8 cellular contexts compared by ENCODE assay signal in the genomic region with DNA sequence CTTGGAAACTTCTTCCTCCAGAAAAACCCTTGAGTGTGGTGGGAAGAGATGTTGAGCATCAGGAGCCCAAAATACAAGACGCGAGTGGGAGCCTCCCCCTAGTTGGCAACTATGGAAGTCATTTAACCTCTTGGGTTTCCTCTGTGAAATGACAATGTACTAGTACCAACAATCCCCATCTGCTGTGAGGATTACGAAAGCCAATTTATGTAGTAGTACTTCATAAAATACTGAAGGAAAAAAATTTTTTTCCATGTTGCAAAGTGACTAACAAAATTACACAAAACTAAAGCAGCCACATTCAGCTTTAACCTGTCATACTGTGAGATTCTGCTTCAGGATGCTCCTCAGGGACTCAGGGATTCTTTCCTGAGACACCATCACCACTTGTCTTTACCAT. TPM values are rescaled to one million over a fixed set of nuclear protein-coding genes. Genes with fewer than 3 reads are reported as not detected.
A peak's percentile ranks its signal among the peaks of the same experiment; 100 is the strongest.
DNase-seq lines count a peak whose midpoint lies in the region; TF ChIP-seq lines count a peak whose summit lies in the region.

No MANE protein-coding gene starts in this region.

- no peaks in the 10 kb centered on the region for H3K9me3 ChIP-seq in A673 (ENCODE audit: low read depth, low read length, poor library complexity, severe bottlenecking)
- no peaks in the 10 kb centered on the region for H3K9me3 ChIP-seq in SJSA1 (replicated peaks)
- no peaks in the 10 kb centered on the region for H3K9me3 ChIP-seq in neural progenitor cell (ENCODE audit: low read depth)

- no peaks in the 10 kb centered on the region for H3K27me3 Mint-ChIP-seq in neural progenitor cell (ENCODE audit: insufficient read depth, low read depth)

- H3K4me3 Mint-ChIP-seq in neural progenitor cell = peak overlapping the region; percentile 97

- peaks cover 41% of the 10 kb centered on the region for H3F3A ChIP-seq in neural progenitor cell (ENCODE audit: low read depth)

- H3K36me3 ChIP-seq in A673 (ENCODE audit: insufficient read depth, low read length, poor library complexity, severe bottlenecking) = peaks cover 20% of the 10 kb centered on the region
- H3K36me3 ChIP-seq in SJSA1 = peaks cover 33% of the 10 kb centered on the region
- peaks cover 5% of the 10 kb centered on the region for H3K36me3 ChIP-seq in neural progenitor cell

- peak; percentile 46 for DNase-seq in A673 (ENCODE audit: low spot score)
- DNase-seq in GM12864 (ENCODE audit: low read depth) = no peak
- DNase-seq in SJSA1 (ENCODE audit: low read depth in 1 of 2, low spot score in 2 of 2) = peak in 1 of 2 experiments; percentile 55
- peak; percentile 33 for DNase-seq in epithelial cell of esophagus (ENCODE audit: low read depth)
- peak; percentile 21 for DNase-seq in neural progenitor cell (ENCODE audit: low spot score)
- DNase-seq in hippocampal formation (lab: John Stamatoyannopoulos, UW) = no peak
- DNase-seq in OCI-M2 (lab: John Stamatoyannopoulos, UW; ENCODE audit: unreplicated experiment) = no peak
- no peak for DNase-seq in HuH-7 (ENCODE audit: low spot score)

- H3K27ac Mint-ChIP-seq in neural progenitor cell = no peak overlapping the region

- H3K4me3 ChIP-seq in A673 (ENCODE audit: low read depth, low read length, poor library complexity, severe bottlenecking) (peak overlapping the region; percentile 85), GM12864 (ENCODE audit: low read depth, low read length) (peak overlapping the region; percentile 86), SJSA1 (peak overlapping the region; percentile 93), epithelial cell of esophagus (ENCODE audit: low read length) (peak overlapping the region; percentile 94), neural progenitor cell (peak overlapping the region; percentile 73)

- peak overlapping the region; percentile 87 for H3K27ac ChIP-seq in A673 (ENCODE audit: low read depth, low read length, poor library complexity, severe bottlenecking)
- H3K27ac ChIP-seq in SJSA1 = no peak overlapping the region
- peak overlapping the region; percentile 13 for H3K27ac ChIP-seq in neural progenitor cell

- H3K36me3 Mint-ChIP-seq in neural progenitor cell = peaks cover 13% of the 10 kb centered on the region

- TF ChIP-seq CTCF in A673 (conservative IDR thresholded peaks at IDR 0.05; ENCODE audit: low read depth, low read length) = no peak
- no peak for TF ChIP-seq CTCF in GM12864 (IDR thresholded peaks at IDR 0.05; ENCODE audit: low read depth, low read length, missing control alignments)
- TF ChIP-seq CTCF in epithelial cell of esophagus (IDR thresholded peaks at IDR 0.05; ENCODE audit: insufficient read depth, low read depth, low read length, missing control alignments) = no peak
- no peak for TF ChIP-seq CTCF in neural progenitor cell (IDR thresholded peaks at IDR 0.05)

- peak overlapping the region; percentile 82 for H2AFZ ChIP-seq in neural progenitor cell (replicated peaks)

- no peaks in the 10 kb centered on the region for H3K9me3 Mint-ChIP-seq in neural progenitor cell

- POLR2A ChIA-PET in A673 (lab: Charles Lee; ENCODE audit: low non-redundant PET) = no interaction called here

- no peaks in the 10 kb centered on the region for H3K27me3 ChIP-seq in A673 (replicated peaks; ENCODE audit: insufficient read depth, low read depth, low read length, poor library complexity)
- no peaks in the 10 kb centered on the region for H3K27me3 ChIP-seq in SJSA1 (replicated peaks)
- H3K27me3 ChIP-seq in neural progenitor cell = no peaks in the 10 kb centered on the region

- H3K9ac ChIP-seq in neural progenitor cell = no peak overlapping the region

- H3K79me2 ChIP-seq in neural progenitor cell (ENCODE audit: low read depth) = peaks cover 42% of the 10 kb centered on the region

- H3K4me1 Mint-ChIP-seq in neural progenitor cell = peaks cover 27% of the 10 kb centered on the region

- H3K4me2 ChIP-seq in neural progenitor cell = peak overlapping the region; percentile 78

- TSS peak; percentile 87 for BruUV-seq in A673 (replicated peaks; lab: Mats Ljungman, UMichigan)

- peaks cover 15% of the 10 kb centered on the region for H3K4me1 ChIP-seq in A673 (ENCODE audit: insufficient read depth, low read length, poor library complexity, severe bottlenecking)
- peaks cover 18% of the 10 kb centered on the region for H3K4me1 ChIP-seq in SJSA1 (replicated peaks)
- peaks cover 8% of the 10 kb centered on the region for H3K4me1 ChIP-seq in neural progenitor cell

- intact Hi-C loops in A673 (cut with micrococcal nuclease; ENCODE audit: unreplicated experiment) = loop anchor here (1.0 kb wide), 2 partner anchors 37 to 136 kb away; partner anchors contain the start of gene ST13

- H4K20me1 ChIP-seq in neural progenitor cell (ENCODE audit: low read depth) = no peaks in the 10 kb centered on the region

- CTCF ChIA-PET in A673 (lab: Charles Lee) = interaction anchor here (1.8 kb wide), 1 partner anchor 137 kb away, joined by 5 read pairs; no protein-coding TSS in a partner anchor

RNA-seq across cellular contexts. Expression of gene SLC25A17, which starts 0.6 kb away (rescaled TPM):
- total RNA-seq in A673 (2021) (42.7 and 51.6 TPM in 2 replicates), neural progenitor cell (ENCODE audit: low replicate concordance) (27.1 and 31.7 TPM in 2 replicates)
- 38.8 and 40.2 TPM in 2 replicates for total RNA-seq in SJSA1 (2014; rRNA removed; shearing (Covaris generic))

RNA-seq across cellular contexts. Expression of gene ST13, which starts 36.7 kb away (rescaled TPM):
- total RNA-seq in A673 (2021) (337 and 365 TPM in 2 replicates), neural progenitor cell (ENCODE audit: low replicate concordance) (213 and 310 TPM in 2 replicates)
- total RNA-seq in SJSA1 (2014; rRNA removed; shearing (Covaris generic)) = 190 and 334 TPM in 2 replicates

RNA-seq across cellular contexts. Expression of gene XPNPEP3, which starts 37.2 kb away (rescaled TPM):
- total RNA-seq in A673 (2021) (30.3 and 31.3 TPM in 2 replicates), neural progenitor cell (ENCODE audit: low replicate concordance) (18.0 and 21.4 TPM in 2 replicates)
- total RNA-seq in SJSA1 (2014; rRNA removed; shearing (Covaris generic)) = 9.7 and 14.9 TPM in 2 replicates

RNA-seq across cellular contexts. Expression of gene DNAJB7, which starts 42.2 kb away (rescaled TPM):
- not detected in 2 replicates for total RNA-seq in A673 (2021)
- total RNA-seq in SJSA1 (2014; rRNA removed; shearing (Covaris generic)) = not detected in 2 replicates
- not detected in 2 replicates for total RNA-seq in neural progenitor cell (ENCODE audit: low replicate concordance)

Comparison
In these comparisons a context has a peak if more than half of its experiments do, and no peak if none do; other contexts are left out.
1. DNase-seq: peak in A673 (single experiment), epithelial cell of esophagus (single experiment) and neural progenitor cell (single experiment); none in GM12864 (single experiment), hippocampal formation (0 of 2), OCI-M2 (single experiment) and HuH-7 (single experiment).
2. Peak in every context shown above with its lines, with median percentiles within 50 percentile points of each other: H3K4me3 ChIP-seq.